In genomic region chrX:21929209-21929608, GRCh38 we compare ENCODE assay signal across 1 cellular context.
A peak's percentile ranks its signal among the peaks of the same experiment; 100 is the strongest.
TF ChIP-seq lines count a peak whose summit lies in the region.

No MANE protein-coding gene starts in this region.

TF ChIP-seq in HepG2, 621 proteins besides CTCF, POLR2A, EP300 and RAD21:
- TF ChIP-seq ESRRA (CRISPR knock-in tag; IDR thresholded peaks at IDR 0.05; ENCODE audit: low read depth): no peak
- TF ChIP-seq MXD1 (CRISPR knock-in tag; IDR thresholded peaks at IDR 0.05): no peak
- TF ChIP-seq CEBPB (IDR thresholded peaks at IDR 0.05; ENCODE audit: borderline replicate concordance, low read depth, low read length): peak; percentile 73
- TF ChIP-seq ZBTB26 (CRISPR knock-in tag; IDR thresholded peaks at IDR 0.05; ENCODE audit: borderline replicate concordance): no peak
- no peak for TF ChIP-seq RFX1 (IDR thresholded peaks at IDR 0.05)
- no peak for TF ChIP-seq KLF6 (CRISPR knock-in tag; IDR thresholded peaks at IDR 0.05)
- TF ChIP-seq ZNF615 (CRISPR knock-in tag; IDR thresholded peaks at IDR 0.05; ENCODE audit: borderline replicate concordance): no peak
- TF ChIP-seq GLI4 (CRISPR knock-in tag; IDR thresholded peaks at IDR 0.05; ENCODE audit: borderline replicate concordance): no peak
